In genomic region chr2:10504994-10505820, GRCh38 we compare ENCODE assay signal across 17 cellular contexts.
"Had no signal": no experiment of that assay in that cellular context is flagged by ENCODE, and none has a peak within 500 bp of the region (broad histone marks: within the 10 kb centered on the region; RNA-seq: fewer than 3 reads in every experiment).

No MANE protein-coding gene starts in this region.

- H3K27me3 ChIP-seq: sigmoid colon had no signal

- H3K27ac ChIP-seq: foreskin keratinocyte, lower lobe of right lung, psoas muscle, sigmoid colon had no signal

- H3K36me3 ChIP-seq: lower lobe of right lung, sigmoid colon had no signal

- H3K4me1 ChIP-seq: lower lobe of right lung, psoas muscle, sigmoid colon had no signal

- DNase-seq: activated CD4-positive, alpha-beta T cell treated with anti-CD3 and anti-CD28 coated beads for 4 hours; activated naive CD8-positive, alpha-beta T cell treated with anti-CD3 and anti-CD28 coated beads for 36 hours; activated T-cell treated with anti-CD3 and anti-CD28 coated beads, Interleukin-2, amount 50 U/mL, for 72 hours; amygdala; cerebellar nuclear complex; dermis blood vessel endothelial cell; effector memory CD8-positive, alpha-beta T cell; foreskin keratinocyte; glutamatergic neuron; kidney glomerular epithelial cell; lower lobe of right lung; nephron progenitor cell; psoas muscle; sigmoid colon; stimulated activated CD4-positive, alpha-beta T cell treated with anti-CD3 and anti-CD28 coated beads, Interleukin-1b, Interleukin-23, amount 100 ng/mL, for 48 hours; T-helper 17 cell had no signal

- H3K9me3 ChIP-seq: lower lobe of right lung, psoas muscle, sigmoid colon had no signal

- ATAC-seq: activated T-cell treated with anti-CD3 and anti-CD28 coated beads, Interleukin-2, amount 50 U/mL, for 72 hours; effector memory CD8-positive, alpha-beta T cell; foreskin keratinocyte; lower lobe of right lung; psoas muscle; stimulated activated effector memory CD8-positive, alpha-beta T cell treated with anti-CD3 and anti-CD28 coated beads, Interleukin-12 subunit alpha, Interleukin-12 subunit beta, amount 100 ng/mL, for 72 hours; T-helper 17 cell had no signal

- H3K4me3 ChIP-seq: lower lobe of right lung, psoas muscle, sigmoid colon had no signal
